9 cellular contexts compared by ENCODE assay signal in the genomic region with DNA sequence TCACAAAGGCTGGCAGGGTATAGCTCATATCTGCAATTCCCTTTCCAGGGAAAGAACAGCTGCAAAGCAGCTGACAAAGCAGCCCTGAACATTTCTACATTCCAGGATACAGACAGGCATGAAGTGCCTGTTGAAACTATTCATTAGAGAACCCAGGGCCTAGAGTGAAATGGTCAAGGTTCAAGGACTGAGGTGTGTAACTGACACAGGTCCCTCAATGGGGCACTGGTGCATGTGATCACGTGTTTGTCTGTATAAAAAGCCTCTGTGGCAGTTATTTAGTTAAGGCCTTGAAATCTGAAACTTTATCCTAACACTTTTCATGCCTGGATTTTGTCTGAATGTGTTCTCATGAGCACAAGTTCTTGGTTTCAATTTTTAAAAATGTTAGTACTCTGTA. TPM values are rescaled to one million over a fixed set of nuclear protein-coding genes. Genes with fewer than 3 reads are reported as not detected.
DNase-seq lines count a peak whose midpoint lies in the region; ATAC-seq and TF ChIP-seq lines count a peak whose summit lies in the region.
"Had no signal": no experiment of that assay in that cellular context is flagged by ENCODE, and none has a peak within 500 bp of the region (broad histone marks: within the 10 kb centered on the region; RNA-seq: fewer than 3 reads in every experiment).

No MANE protein-coding gene starts in this region.

- H3K27ac ChIP-seq in heart left ventricle (peak overlapping the region in 11 of 12 donors; percentile 52 to 84 (median 77)), neural progenitor cell (no peak overlapping the region)

- no peak overlapping the region for H2AFZ ChIP-seq in neural progenitor cell (replicated peaks)

- H3K27me3 Mint-ChIP-seq in progenitor cell of endocrine pancreas (no peaks in the 10 kb centered on the region), neural progenitor cell (ENCODE audit: insufficient read depth, low read depth) (peaks cover 4% of the 10 kb centered on the region)
- no peaks in the 10 kb centered on the region for H3K27me3 Mint-ChIP-seq in activated CD4-positive, alpha-beta T cell treated with anti-CD3 and anti-CD28 coated beads for 36 hours

- no peak for TF ChIP-seq POLR2A in heart left ventricle (IDR thresholded peaks at IDR 0.05)

- POLR2A ChIA-PET in activated CD4-positive, alpha-beta T cell treated with anti-CD3 and anti-CD28 coated beads for 36 hours (lab: Charles Lee): no interaction called here

- TF ChIP-seq CTCF in heart left ventricle (IDR thresholded peaks at IDR 0.05): no peak
- no peak for TF ChIP-seq CTCF in progenitor cell of endocrine pancreas (IDR thresholded peaks at IDR 0.05; ENCODE audit: unreplicated experiment)
- no peak for TF ChIP-seq CTCF in neural progenitor cell (IDR thresholded peaks at IDR 0.05)

- no peak overlapping the region for H3K9ac ChIP-seq in neural progenitor cell

- peaks cover 32% of the 10 kb centered on the region for H3K4me1 Mint-ChIP-seq in progenitor cell of endocrine pancreas (ENCODE audit: low read depth)
- H3K4me1 Mint-ChIP-seq in neural progenitor cell: peaks cover 52% of the 10 kb centered on the region
- peaks cover 36% of the 10 kb centered on the region for H3K4me1 Mint-ChIP-seq in activated CD4-positive, alpha-beta T cell treated with anti-CD3 and anti-CD28 coated beads for 36 hours

- no peak overlapping the region for H3K4me2 ChIP-seq in neural progenitor cell

- peak; percentile 85 for DNase-seq in DMS53 treated with DMSO at 0.1 percent for 48 hours (lab: John Stamatoyannopoulos, UW; ENCODE audit: unreplicated experiment)
- DNase-seq in heart left ventricle: peak in 1 of 5 donors; percentile 25
- no peak for DNase-seq in progenitor cell of endocrine pancreas (ENCODE audit: low spot score, unreplicated experiment)
- no peak for DNase-seq in neural progenitor cell (ENCODE audit: low spot score)
- no peak for DNase-seq in NCI-H1092 treated with DMSO at 0.1 percent for 48 hours (lab: John Stamatoyannopoulos, UW)
- no peak for DNase-seq in activated CD4-positive, alpha-beta T cell treated with anti-CD3 and anti-CD28 coated beads for 36 hours
- DNase-seq: NCI-H2081 had no signal

- H3K27ac Mint-ChIP-seq in progenitor cell of endocrine pancreas (peak overlapping the region; percentile 92), neural progenitor cell (no peak overlapping the region)
- H3K27ac Mint-ChIP-seq in activated CD4-positive, alpha-beta T cell treated with anti-CD3 and anti-CD28 coated beads for 36 hours: no peak overlapping the region

- peaks cover 0 to 93% (median 72%) of the 10 kb centered on the region in 9 donors for H3K36me3 ChIP-seq in heart left ventricle
- H3K36me3 ChIP-seq in neural progenitor cell: no peaks in the 10 kb centered on the region

- ATAC-seq in SK-N-SH treated with all-trans-retinoic acid at 6 μM for 48 hours (peak; percentile 60), heart left ventricle (peak; percentile 40 to 76 (median 52))
- no peak for ATAC-seq in activated CD4-positive, CD25-positive, alpha-beta regulatory T cell treated with anti-CD3 and anti-CD28 coated beads, Interleukin-2, amount 50 U/mL, for 24 hours
- no peak for ATAC-seq in activated CD4-positive, alpha-beta T cell treated with anti-CD3 and anti-CD28 coated beads for 36 hours

- H3K4me3 Mint-ChIP-seq in progenitor cell of endocrine pancreas (ENCODE audit: low read depth) (no peak overlapping the region), neural progenitor cell (no peak overlapping the region)
- no peak overlapping the region for H3K4me3 Mint-ChIP-seq in activated CD4-positive, alpha-beta T cell treated with anti-CD3 and anti-CD28 coated beads for 36 hours

- peaks cover 30% of the 10 kb centered on the region for H3F3A ChIP-seq in neural progenitor cell (ENCODE audit: low read depth)

- intact Hi-C loops in heart left ventricle (cut with DNase I): loop anchor here in 3 of 10 donors (5.0 kb wide), 1 partner anchor 48 kb away; the partner anchor contains the start of genes ANKRD13A (in 3 of the 3) and GIT2 (in 3 of the 3)
- intact Hi-C loops in activated CD4-positive, alpha-beta T cell treated with anti-CD3 and anti-CD28 coated beads for 36 hours (cut with DNase I, micrococcal nuclease): no loop called here

- H3K79me2 ChIP-seq in neural progenitor cell (ENCODE audit: low read depth): no peaks in the 10 kb centered on the region

- H3K27me3 ChIP-seq in heart left ventricle (no peaks in the 10 kb centered on the region), neural progenitor cell (no peaks in the 10 kb centered on the region)

- H3K4me1 ChIP-seq in heart left ventricle (peaks cover 0 to 91% (median 73%) of the 10 kb centered on the region in 12 donors), neural progenitor cell (peaks cover 36% of the 10 kb centered on the region)

- no peaks in the 10 kb centered on the region for H4K20me1 ChIP-seq in neural progenitor cell (ENCODE audit: low read depth)

- no peaks in the 10 kb centered on the region for H3K9me3 Mint-ChIP-seq in progenitor cell of endocrine pancreas (ENCODE audit: low read depth)
- H3K9me3 Mint-ChIP-seq in neural progenitor cell: no peaks in the 10 kb centered on the region
- H3K9me3 Mint-ChIP-seq in activated CD4-positive, alpha-beta T cell treated with anti-CD3 and anti-CD28 coated beads for 36 hours (ENCODE audit: low read depth): no peaks in the 10 kb centered on the region

- H3K36me3 Mint-ChIP-seq in progenitor cell of endocrine pancreas (ENCODE audit: insufficient read depth) (peaks cover 32% of the 10 kb centered on the region), neural progenitor cell (peaks cover 23% of the 10 kb centered on the region)
- H3K36me3 Mint-ChIP-seq in activated CD4-positive, alpha-beta T cell treated with anti-CD3 and anti-CD28 coated beads for 36 hours (ENCODE audit: low read depth): peaks cover 57% of the 10 kb centered on the region

- 38 to 50% (median 40%) methylated on average over 1 of the region's 1 CpG for WGBS in heart left ventricle, 4 donors

- H3K9me3 ChIP-seq in heart left ventricle: no peaks in the 10 kb centered on the region
- no peaks in the 10 kb centered on the region for H3K9me3 ChIP-seq in neural progenitor cell (ENCODE audit: low read depth)

- H3K4me3 ChIP-seq in heart left ventricle (no peak overlapping the region), neural progenitor cell (no peak overlapping the region)

- CTCF ChIA-PET in activated CD4-positive, alpha-beta T cell treated with anti-CD3 and anti-CD28 coated beads for 36 hours (lab: Charles Lee): no interaction called here

TF ChIP-seq in SK-N-SH treated with all-trans-retinoic acid at 6 μM for 48 hours, 23 proteins besides CTCF, POLR2A, EP300 and RAD21 (continues in another document):
- TF ChIP-seq, protein P1, sequence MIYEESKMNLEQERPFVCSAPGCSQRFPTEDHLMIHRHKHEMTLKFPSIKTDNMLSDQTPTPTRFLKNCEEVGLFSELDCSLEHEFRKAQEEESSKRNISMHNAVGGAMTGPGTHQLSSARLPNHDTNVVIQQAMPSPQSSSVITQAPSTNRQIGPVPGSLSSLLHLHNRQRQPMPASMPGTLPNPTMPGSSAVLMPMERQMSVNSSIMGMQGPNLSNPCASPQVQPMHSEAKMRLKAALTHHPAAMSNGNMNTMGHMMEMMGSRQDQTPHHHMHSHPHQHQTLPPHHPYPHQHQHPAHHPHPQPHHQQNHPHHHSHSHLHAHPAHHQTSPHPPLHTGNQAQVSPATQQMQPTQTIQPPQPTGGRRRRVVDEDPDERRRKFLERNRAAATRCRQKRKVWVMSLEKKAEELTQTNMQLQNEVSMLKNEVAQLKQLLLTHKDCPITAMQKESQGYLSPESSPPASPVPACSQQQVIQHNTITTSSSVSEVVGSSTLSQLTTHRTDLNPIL (CRISPR knock-in tag; IDR thresholded peaks at IDR 0.05; ENCODE audit: low read depth): no peak
- TF ChIP-seq ZNF8 (CRISPR knock-in tag; IDR thresholded peaks at IDR 0.05): no peak
- TF ChIP-seq ARNTL (CRISPR knock-in tag; IDR thresholded peaks at IDR 0.05; ENCODE audit: borderline replicate concordance, low read depth): no peak
- no peak for TF ChIP-seq ZNF565 (CRISPR knock-in tag; conservative IDR thresholded peaks at IDR 0.05; ENCODE audit: low read depth)
- TF ChIP-seq TCF4 (CRISPR knock-in tag; IDR thresholded peaks at IDR 0.05; ENCODE audit: borderline replicate concordance): no peak

RNA-seq across cellular contexts. Expression of gene GIT2, which starts 47.1 kb away (rescaled TPM):
- total RNA-seq in heart left ventricle: 10 to 100 TPM; 28.5 to 56.7 (median 41.7) TPM
- polyA plus RNA-seq in heart left ventricle: 10 to 100 TPM; 17.4 to 33.9 TPM
- 37.5 and 40.7 TPM in 2 replicates for total RNA-seq in progenitor cell of endocrine pancreas
- total RNA-seq in neural progenitor cell (ENCODE audit: low replicate concordance): 23.9 and 28.5 TPM in 2 replicates
- 10 to 100 TPM; 50.2 to 58.2 TPM for total RNA-seq in activated CD4-positive, alpha-beta T cell treated with anti-CD3 and anti-CD28 coated beads for 36 hours

RNA-seq across cellular contexts. Expression of gene TCHP, which starts 49.0 kb away (rescaled TPM):
- total RNA-seq in heart left ventricle (10 to 100 TPM in 4 of 9 donors, 1 to 10 TPM in 5; 7.4 to 11.7 (median 8.9) TPM), progenitor cell of endocrine pancreas (19.3 and 20.6 TPM in 2 replicates), neural progenitor cell (ENCODE audit: low replicate concordance) (15.2 and 20.0 TPM in 2 replicates)
- polyA plus RNA-seq in heart left ventricle: 10 to 100 TPM; 10.1 to 10.6 TPM
- 10 to 100 TPM; 15.1 to 16.1 TPM for total RNA-seq in activated CD4-positive, alpha-beta T cell treated with anti-CD3 and anti-CD28 coated beads for 36 hours

RNA-seq across cellular contexts. Expression of gene ANKRD13A, which starts 50.1 kb away (rescaled TPM):
- 10 to 100 TPM; 16.0 to 80.6 (median 24.4) TPM for total RNA-seq in heart left ventricle
- polyA plus RNA-seq in heart left ventricle: 10 to 100 TPM in 1 of 2 donors, 1 to 10 TPM in 1; 8.4 to 47.4 TPM
- total RNA-seq in progenitor cell of endocrine pancreas: 36.0 and 38.0 TPM in 2 replicates
- 35.4 and 47.5 TPM in 2 replicates for total RNA-seq in neural progenitor cell (ENCODE audit: low replicate concordance)
- total RNA-seq in activated CD4-positive, alpha-beta T cell treated with anti-CD3 and anti-CD28 coated beads for 36 hours: 10 to 100 TPM; 38.2 to 39.8 TPM

Comparison
In these comparisons a context has a peak if more than half of its experiments do, and no peak if none do; other contexts are left out.
1. ATAC-seq: peak in SK-N-SH treated with all-trans-retinoic acid at 6 μM for 48 hours (single experiment) and heart left ventricle (4 of 4); none in activated CD4-positive, CD25-positive, alpha-beta regulatory T cell treated with anti-CD3 and anti-CD28 coated beads, Interleukin-2, amount 50 U/mL, for 24 hours (0 of 2) and activated CD4-positive, alpha-beta T cell treated with anti-CD3 and anti-CD28 coated beads for 36 hours (single experiment).